35 cellular contexts compared by ENCODE assay signal in genomic region chr10:36716291-36716690, GRCh38.
"Had no signal": no experiment of that assay in that cellular context is flagged by ENCODE, and none has a peak within 500 bp of the region (broad histone marks: within the 10 kb centered on the region; RNA-seq: fewer than 3 reads in every experiment).

No MANE protein-coding gene starts in this region.

- H3K36me3 ChIP-seq: MG63 had no signal

- H3K27me3 ChIP-seq: MG63 had no signal

- H3K4me3 ChIP-seq: MG63 had no signal

- H3K27ac ChIP-seq: KMS-11 had no signal

- H3K9ac ChIP-seq: KMS-11 had no signal

- H3K9me3 ChIP-seq: MG63 had no signal

- DNase-seq: Karpas-422, Kasumi-1, KG1, MG63, MM.1S, MV-4-11, NCI-H1048, NCI-H1092, NCI-H1092 treated with DMSO at 0.1 percent for 48 hours, NCI-H1105, NCI-H1105 treated with DMSO at 0.1 percent for 48 hours, NCI-H1417, NCI-H1417 treated with DMSO at 0.1 percent for 48 hours, NCI-H1436, NCI-H1436 treated with DMSO at 0.1 percent for 48 hours, NCI-H146, NCI-H1694, NCI-H1694 treated with DMSO at 0.1 percent for 48 hours, NCI-H187, NCI-H187 treated with DMSO at 0.1 percent for 48 hours, NCI-H1930, NCI-H2029, NCI-H2029 treated with DMSO at 0.1 percent for 48 hours, NCI-H2081, NCI-H2081 treated with DMSO at 0.1 percent for 48 hours, NCI-H2107, NCI-H2171, NCI-H2171 treated with DMSO at 0.1 percent for 48 hours, NCI-H2227 treated with DMSO at 0.1 percent for 48 hours, NCI-H226, NCI-H345, NCI-H446, NCI-H446 treated with DMSO at 0.1 percent for 48 hours, NCI-H510A had no signal

- H3K4me2 ChIP-seq: KMS-11 had no signal
